In genomic region chr13:75481176-75482069, GRCh38 we compare ENCODE assay signal across 8 cellular contexts. TPM values are rescaled to one million over a fixed set of nuclear protein-coding genes. Genes with fewer than 3 reads are reported as not detected.
DNase-seq lines count a peak whose midpoint lies in the region; ATAC-seq and TF ChIP-seq lines count a peak whose summit lies in the region.

No MANE protein-coding gene starts in this region.

- H3K4me2 ChIP-seq in parathyroid adenoma (ENCODE audit: low read length): peak overlapping the region; percentile 93

- H3K4me3 ChIP-seq in ACC112 (ENCODE audit: low read depth, low read length) (peak overlapping the region; percentile 78), parathyroid adenoma (ENCODE audit: low read depth, low read length) (peak overlapping the region; percentile 77)

- H3K27ac ChIP-seq in ACC112 (ENCODE audit: low read depth, low read length): no peak overlapping the region
- H3K27ac ChIP-seq in parathyroid adenoma: peak overlapping the region; percentile 69

- intact Hi-C loops in Right ventricle myocardium superior (cut with DNase I): loop anchor here (5.0 to 10.0 kb wide), 3 partner anchors 56 to 157 kb away; partner anchors contain the start of gene COMMD6

- peaks cover 11% of the 10 kb centered on the region for H3K79me2 ChIP-seq in ACC112 (ENCODE audit: control insufficient read depth, insufficient read depth, low read length, unreplicated experiment)
- no peaks in the 10 kb centered on the region for H3K79me2 ChIP-seq in parathyroid adenoma

- peak; percentile 31 for ATAC-seq in GM18502 (IDR thresholded peaks at IDR 0.05; ENCODE audit: poor library complexity, unreplicated experiment)
- ATAC-seq in HG02938 (IDR thresholded peaks at IDR 0.05; ENCODE audit: unreplicated experiment): peak; percentile 23
- ATAC-seq in Right ventricle myocardium superior (ENCODE audit: poor library complexity): peak; percentile 60

- no peaks in the 10 kb centered on the region for H3K9me3 ChIP-seq in parathyroid adenoma (ENCODE audit: control insufficient read depth, low read length)

- DNase-seq in NCI-H345 treated with DMSO at 0.1 percent for 48 hours (lab: John Stamatoyannopoulos, UW; ENCODE audit: unreplicated experiment) (peak; percentile 32), Right ventricle myocardium superior (peak; percentile 61), MV-4-11 (lab: John Stamatoyannopoulos, UW) (no peak)
- DNase-seq in activated effector memory CD4-positive, alpha-beta T cell treated with anti-CD3 and anti-CD28 coated beads, Interleukin-2, amount 50 U/mL, for 16 hours: peak; percentile 64

- no peak for TF ChIP-seq CTCF in parathyroid adenoma (IDR thresholded peaks at IDR 0.05)

- H2AFZ ChIP-seq in ACC112 (ENCODE audit: low read length, unreplicated experiment) (peak overlapping the region; percentile 38), parathyroid adenoma (peak overlapping the region; percentile 81)

- H3K4me1 ChIP-seq in ACC112 (ENCODE audit: control insufficient read depth, insufficient read depth, low read length, unreplicated experiment): peaks cover 17% of the 10 kb centered on the region
- H3K4me1 ChIP-seq in parathyroid adenoma: no peaks in the 10 kb centered on the region

- no peaks in the 10 kb centered on the region for H3K27me3 ChIP-seq in ACC112 (ENCODE audit: insufficient read depth, low read length)
- no peaks in the 10 kb centered on the region for H3K27me3 ChIP-seq in parathyroid adenoma (ENCODE audit: control insufficient read depth, insufficient read depth, low read length)

- no peak overlapping the region for H3K9ac ChIP-seq in parathyroid adenoma

- H3K36me3 ChIP-seq in ACC112 (ENCODE audit: insufficient read depth, low read length) (no peaks in the 10 kb centered on the region), parathyroid adenoma (ENCODE audit: control insufficient read depth, insufficient read depth, low read length) (no peaks in the 10 kb centered on the region)

RNA-seq across cellular contexts. Expression of gene TBC1D4, which starts 0.5 kb away (rescaled TPM):
- total RNA-seq in Right ventricle myocardium superior: 107 TPM

RNA-seq across cellular contexts. Expression of gene COMMD6, which starts 56.2 kb away (rescaled TPM):
- 116 TPM for total RNA-seq in Right ventricle myocardium superior
